ENCODE assay signal across 8 cellular contexts in genomic region chr15:27017168-27017809, GRCh38. TPM values are rescaled to one million over a fixed set of nuclear protein-coding genes. Genes with fewer than 3 reads are reported as not detected.
DNase-seq lines count a peak whose midpoint lies in the region; ATAC-seq and TF ChIP-seq lines count a peak whose summit lies in the region.

No MANE protein-coding gene starts in this region.

- no peak overlapping the region for H3K9ac ChIP-seq in Karpas-422 (ENCODE audit: low read length)

- no peak for ATAC-seq in HG03378 (IDR thresholded peaks at IDR 0.05; ENCODE audit: unreplicated experiment)

- peak; percentile 79 for TF ChIP-seq CTCF in AG09319 (IDR thresholded peaks at IDR 0.05; ENCODE audit: low read depth, low read length)
- peak; percentile 42; the same call in 1 of the 2 replicates for TF ChIP-seq CTCF in GM12875 (IDR thresholded peaks at IDR 0.05; ENCODE audit: borderline replicate concordance, insufficient read depth, low read depth, low read length)
- peak; percentile 48 for TF ChIP-seq CTCF in choroid plexus epithelial cell (conservative IDR thresholded peaks at IDR 0.05; ENCODE audit: low read depth, low read length)

- no peaks in the 10 kb centered on the region for H3K36me3 ChIP-seq in Karpas-422 (ENCODE audit: insufficient read depth, low read length)

- no peak overlapping the region for H3K4me2 ChIP-seq in Karpas-422 (ENCODE audit: low read depth, low read length, poor library complexity, severe bottlenecking)

- no peaks in the 10 kb centered on the region for H3K9me3 ChIP-seq in Karpas-422 (ENCODE audit: low read length)

- no peaks in the 10 kb centered on the region for H3K9me2 ChIP-seq in Karpas-422 (replicated peaks; ENCODE audit: insufficient read depth, low read length)

- DNase-seq in AG09319 (ENCODE audit: extremely low read depth, low read depth), result peak; percentile 19
- peak; percentile 90 for DNase-seq in Karpas-422
- peak; percentile 86 for DNase-seq in OCI-M1 (lab: John Stamatoyannopoulos, UW)
- peak; percentile 54 for DNase-seq in choroid plexus epithelial cell (ENCODE audit: low read depth)
- peak; percentile 58 to 60 for DNase-seq in lung microvascular endothelial cell (ENCODE audit: low read depth in 2 of 2)
- no peak for DNase-seq in T1000 (lab: John Stamatoyannopoulos, UW)

- H3K79me2 ChIP-seq in Karpas-422 (ENCODE audit: low read length), result no peaks in the 10 kb centered on the region

- H3K4me3 ChIP-seq in GM12875 (ENCODE audit: low read depth, low read length) (no peak overlapping the region), Karpas-422 (ENCODE audit: low read length) (no peak overlapping the region), choroid plexus epithelial cell (ENCODE audit: low read depth, low read length) (no peak overlapping the region)

- no peaks in the 10 kb centered on the region for H3K27me3 ChIP-seq in Karpas-422 (ENCODE audit: low read length)

- H3K27ac ChIP-seq in Karpas-422 (ENCODE audit: low read length), result no peak overlapping the region

- no peaks in the 10 kb centered on the region for H4K20me1 ChIP-seq in Karpas-422 (ENCODE audit: insufficient read depth, low read depth, low read length)

- H3K4me1 ChIP-seq in Karpas-422 (ENCODE audit: low read length), result no peaks in the 10 kb centered on the region

- no peak overlapping the region for H2AFZ ChIP-seq in Karpas-422 (ENCODE audit: low read length)

RNA-seq across cellular contexts. Expression of gene GABRG3, which starts 46.3 kb away (rescaled TPM):
- total RNA-seq in Karpas-422 (2014; rRNA removed; shearing (Covaris generic); ENCODE audit: low replicate concordance), result not detected in 2 replicates
- total RNA-seq in lung microvascular endothelial cell, result not detected in 2 replicates
